ENCODE assay signal across 1 cellular context in genomic region chr6:126312013-126312665, GRCh38.
TF ChIP-seq lines count a peak whose summit lies in the region.

No MANE protein-coding gene starts in this region.

TF ChIP-seq in WTC11, 78 proteins besides CTCF, POLR2A, EP300 and RAD21 (continued from another document):
- TF ChIP-seq HMGXB4 (CRISPR knock-in tag; IDR thresholded peaks at IDR 0.05) (no peak), JUN (CRISPR knock-in tag; IDR thresholded peaks at IDR 0.05) (no peak)
